ENCODE assay signal across 25 cellular contexts in genomic region chr10:26318672-26319071, GRCh38.
"Had no signal": no experiment of that assay in that cellular context is flagged by ENCODE, and none has a peak within 500 bp of the region (broad histone marks: within the 10 kb centered on the region; RNA-seq: fewer than 3 reads in every experiment).

No MANE protein-coding gene starts in this region.

- H3K27me3 ChIP-seq: brain microvascular endothelial cell had no signal

- H3K36me3 ChIP-seq: brain microvascular endothelial cell, cardiac muscle cell had no signal

- H3K4me3 Mint-ChIP-seq: activated B cell treated with CpG ODN at 0.5 μM for 24 hours; activated CD4-positive, alpha-beta memory T cell treated with anti-CD3 and anti-CD28 coated beads, Interleukin-2, amount 10 ng/mL, durations not matched to agents 7 days and 5 days; activated CD4-positive, alpha-beta T cell treated with anti-CD3 and anti-CD28 coated beads, Interleukin-2, amount 10 ng/mL, durations not matched to agents 7 days and 5 days; activated naive CD4-positive, alpha-beta T cell treated with anti-CD3 and anti-CD28 coated beads for 36 hours; activated naive CD8-positive, alpha-beta T cell; activated T-helper 17 cell treated with anti-CD3 and anti-CD28 coated beads, Interleukin-2, amount 50 U/mL, for 72 hours; T-cell had no signal

- H3K9me3 Mint-ChIP-seq: activated B cell treated with CpG ODN at 0.5 μM for 24 hours; activated CD4-positive, alpha-beta memory T cell treated with anti-CD3 and anti-CD28 coated beads, Interleukin-2, amount 10 ng/mL, durations not matched to agents 7 days and 5 days; activated CD4-positive, alpha-beta T cell treated with anti-CD3 and anti-CD28 coated beads, Interleukin-2, amount 10 ng/mL, durations not matched to agents 7 days and 5 days; activated naive CD4-positive, alpha-beta T cell treated with anti-CD3 and anti-CD28 coated beads for 36 hours; activated T-helper 17 cell treated with anti-CD3 and anti-CD28 coated beads, Interleukin-2, amount 50 U/mL, for 72 hours; T-cell had no signal

- H3K36me3 Mint-ChIP-seq: activated naive CD8-positive, alpha-beta T cell; T-cell had no signal

- H3K4me3 ChIP-seq: cardiac muscle cell, SK-N-MC had no signal

- H3K27ac Mint-ChIP-seq: activated B cell treated with CpG ODN at 0.5 μM for 24 hours; activated CD4-positive, alpha-beta memory T cell treated with anti-CD3 and anti-CD28 coated beads, Interleukin-2, amount 10 ng/mL, durations not matched to agents 7 days and 5 days; activated CD4-positive, alpha-beta T cell treated with anti-CD3 and anti-CD28 coated beads, Interleukin-2, amount 10 ng/mL, durations not matched to agents 7 days and 5 days; activated naive CD4-positive, alpha-beta T cell treated with anti-CD3 and anti-CD28 coated beads for 36 hours; activated naive CD8-positive, alpha-beta T cell; activated T-helper 17 cell treated with anti-CD3 and anti-CD28 coated beads, Interleukin-2, amount 50 U/mL, for 72 hours; T-cell had no signal

- ATAC-seq: activated T-helper 17 cell treated with anti-CD3 and anti-CD28 coated beads, Interleukin-2, amount 50 U/mL, for 72 hours; Panc1; Right ventricle myocardium inferior; T-cell had no signal

- DNase-seq: activated B cell treated with CpG ODN at 0.5 μM for 24 hours; activated CD4-positive, alpha-beta memory T cell treated with anti-CD3 and anti-CD28 coated beads, Interleukin-2, amount 10 ng/mL, durations not matched to agents 7 days and 5 days; activated CD4-positive, alpha-beta T cell treated with anti-CD3 and anti-CD28 coated beads, Interleukin-2, amount 10 ng/mL, durations not matched to agents 7 days and 5 days; activated gamma-delta T cell; activated naive CD4-positive, alpha-beta T cell treated with anti-CD3 and anti-CD28 coated beads for 36 hours; activated T-cell treated with anti-CD3 and anti-CD28 coated beads for 4 hours; activated T-cell treated with anti-CD3 and anti-CD28 coated beads, Interleukin-2, amount 50 U/mL, for 48 hours; amygdala; brain microvascular endothelial cell; MM.1S; NCI-H1417 treated with DMSO at 0.1 percent for 48 hours; NCI-H1694 treated with DMSO at 0.1 percent for 48 hours; NCI-H524; NCI-H748 treated with DMSO at 0.1 percent for 48 hours; OCI-M1; RPMI8226; T-cell; T-helper 2 cell; T1000 had no signal

- H3K4me1 Mint-ChIP-seq: activated B cell treated with CpG ODN at 0.5 μM for 24 hours; activated CD4-positive, alpha-beta memory T cell treated with anti-CD3 and anti-CD28 coated beads, Interleukin-2, amount 10 ng/mL, durations not matched to agents 7 days and 5 days; activated CD4-positive, alpha-beta T cell treated with anti-CD3 and anti-CD28 coated beads, Interleukin-2, amount 10 ng/mL, durations not matched to agents 7 days and 5 days; activated T-helper 17 cell treated with anti-CD3 and anti-CD28 coated beads, Interleukin-2, amount 50 U/mL, for 72 hours; T-cell had no signal

- H3K27ac ChIP-seq: brain microvascular endothelial cell, cardiac muscle cell, SK-N-MC had no signal
